8 cellular contexts compared by ENCODE assay signal in the genomic region with DNA sequence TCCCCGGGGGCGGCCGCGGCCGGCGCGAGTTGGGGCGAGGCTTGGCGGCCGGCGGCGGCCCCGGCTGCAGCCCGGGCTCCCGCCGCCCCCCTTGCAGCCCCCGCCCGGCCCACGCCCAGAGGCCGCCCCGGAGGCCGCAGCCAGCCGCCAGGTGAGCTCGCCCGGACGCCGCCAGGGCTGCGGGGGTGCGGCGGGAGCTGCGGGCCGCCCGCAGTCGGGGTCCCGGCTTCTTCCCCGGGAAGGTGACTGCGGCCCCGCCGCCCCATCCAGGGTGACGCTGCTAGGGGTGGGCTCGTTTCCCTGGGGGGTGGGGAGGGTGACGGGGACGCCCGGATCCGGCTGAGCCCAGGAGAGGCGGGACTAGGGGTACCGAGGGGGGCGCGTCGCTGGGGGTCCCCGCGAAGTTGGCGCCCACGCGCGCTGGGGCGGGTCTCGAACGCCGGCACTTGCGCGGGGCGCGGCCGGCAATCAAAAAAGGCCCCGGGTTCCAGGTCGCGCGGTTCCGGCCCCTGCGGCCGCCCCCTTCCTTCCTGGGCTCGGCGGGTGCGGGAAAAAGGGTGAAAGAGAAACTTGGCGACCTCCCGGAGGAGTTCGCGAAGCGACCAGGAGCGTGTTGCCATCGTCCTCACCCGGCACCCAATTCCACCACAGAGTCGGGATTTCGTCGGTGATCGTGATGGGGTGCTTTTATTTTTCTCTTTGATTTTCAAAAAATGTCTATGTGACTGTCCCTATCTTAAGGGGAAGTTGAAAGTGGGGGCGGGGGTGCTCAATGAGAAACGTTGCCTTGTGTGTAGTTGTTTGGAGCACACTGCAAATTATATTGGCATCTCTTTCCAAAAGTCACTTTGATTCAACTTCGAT. TPM values are rescaled to one million over a fixed set of nuclear protein-coding genes. Genes with fewer than 3 reads are reported as not detected.
DNase-seq lines count a peak whose midpoint lies in the region; ATAC-seq lines count a peak whose summit lies in the region.

No MANE protein-coding gene starts in this region.

- H3K36me3 Mint-ChIP-seq in activated CD4-positive, alpha-beta T cell treated with anti-CD3 and anti-CD28 coated beads, Interleukin-2, amount 10 ng/mL, durations not matched to agents 24 days and 14 days (ENCODE audit: low read depth), result peaks cover 31% of the 10 kb centered on the region

- peak overlapping the region; percentile 94 for H3K4me3 Mint-ChIP-seq in activated CD4-positive, alpha-beta T cell treated with anti-CD3 and anti-CD28 coated beads, Interleukin-2, amount 10 ng/mL, durations not matched to agents 24 days and 14 days

- H3K36me3 ChIP-seq in HUES6 (ENCODE audit: control insufficient read depth, insufficient read depth, low read length) (no peaks in the 10 kb centered on the region; the same call in 1 of the 2 replicates), duodenal mucosa (ENCODE audit: control insufficient read depth in 1 of 2, insufficient read depth in 2 of 2, low read length in 2 of 2) (no peaks in the 10 kb centered on the region)

- peak; percentile 36 for ATAC-seq in GM21381 (IDR thresholded peaks at IDR 0.05; ENCODE audit: unreplicated experiment)

- intact Hi-C loops in activated CD4-positive, alpha-beta T cell treated with anti-CD3 and anti-CD28 coated beads, Interleukin-2, amount 10 ng/mL, durations not matched to agents 24 days and 14 days (cut with micrococcal nuclease), result loop anchor here (1.0 to 5.0 kb wide), 6 partner anchors 15 to 159 kb away; partner anchors contain the start of gene PSMD6

- H3K4me1 ChIP-seq in HUES6 (ENCODE audit: control insufficient read depth, insufficient read depth, low read length), result peaks cover 27% of the 10 kb centered on the region
- peaks cover 29 to 32% of the 10 kb centered on the region in 2 donors for H3K4me1 ChIP-seq in duodenal mucosa (ENCODE audit: control insufficient read depth in 1 of 2, insufficient read depth in 2 of 2, low read length in 2 of 2)

- peak overlapping the region; percentile 85 for H3K4me3 ChIP-seq in HUES6 (ENCODE audit: low read depth, low read length)
- peak overlapping the region; percentile 81 to 86 for H3K4me3 ChIP-seq in duodenal mucosa (ENCODE audit: low read depth in 1 of 2, low read length in 2 of 2)

- no peaks in the 10 kb centered on the region for H3K27me3 Mint-ChIP-seq in activated CD4-positive, alpha-beta T cell treated with anti-CD3 and anti-CD28 coated beads, Interleukin-2, amount 10 ng/mL, durations not matched to agents 24 days and 14 days

- H3K27me3 ChIP-seq in HUES6 (ENCODE audit: control insufficient read depth, insufficient read depth, low read length) (no peaks in the 10 kb centered on the region), duodenal mucosa (ENCODE audit: control insufficient read depth in 1 of 2, insufficient read depth in 2 of 2, low read length in 2 of 2) (no peaks in the 10 kb centered on the region)

- H3K9ac ChIP-seq in HUES6 (ENCODE audit: low read length) (peak overlapping the region; percentile 75), duodenal mucosa (ENCODE audit: low read depth in 1 of 2, low read length in 2 of 2) (peak overlapping the region; percentile 67 to 82)

- H3K4me1 Mint-ChIP-seq in activated CD4-positive, alpha-beta T cell treated with anti-CD3 and anti-CD28 coated beads, Interleukin-2, amount 10 ng/mL, durations not matched to agents 24 days and 14 days, result peaks cover 46% of the 10 kb centered on the region

- H3K9me3 Mint-ChIP-seq in activated CD4-positive, alpha-beta T cell treated with anti-CD3 and anti-CD28 coated beads, Interleukin-2, amount 10 ng/mL, durations not matched to agents 24 days and 14 days, result no peaks in the 10 kb centered on the region

- H3K27ac ChIP-seq in HUES6 (ENCODE audit: low read depth, low read length) (peak overlapping the region; percentile 90; the same call in 1 of the 2 replicates), duodenal mucosa (ENCODE audit: low read depth, low read length) (peak overlapping the region; percentile 74)

- DNase-seq in D341Med (ENCODE audit: low spot score), result peak; percentile 87
- peak; percentile 85 for DNase-seq in activated CD4-positive, alpha-beta T cell treated with anti-CD3 and anti-CD28 coated beads, Interleukin-2, amount 10 ng/mL, durations not matched to agents 24 days and 14 days
- DNase-seq in lung microvascular endothelial cell (ENCODE audit: low read depth in 2 of 2), result peak; percentile 22 to 37
- DNase-seq in stimulated activated CD8-positive, alpha-beta memory T cell treated with anti-CD3 and anti-CD28 coated beads, Interleukin-12 subunit alpha, Interleukin-12 subunit beta, amount 100 ng/mL, for 24 hours (ENCODE audit: extremely low read depth), result peak; percentile 11
- DNase-seq in DMS79 treated with DMSO at 0.1 percent for 48 hours (lab: John Stamatoyannopoulos, UW), result no peak

- H3K27ac Mint-ChIP-seq in activated CD4-positive, alpha-beta T cell treated with anti-CD3 and anti-CD28 coated beads, Interleukin-2, amount 10 ng/mL, durations not matched to agents 24 days and 14 days, result peak overlapping the region; percentile 91

- H3K9me3 ChIP-seq in HUES6 (ENCODE audit: control insufficient read depth, insufficient read depth, low read depth, low read length) (no peaks in the 10 kb centered on the region), duodenal mucosa (ENCODE audit: control insufficient read depth in 1 of 2, low read length in 2 of 2) (no peaks in the 10 kb centered on the region)

RNA-seq across cellular contexts. Expression of gene ATXN7, which starts 0.6 kb away (rescaled TPM):
- 37.8 and 39.6 TPM in 2 replicates for total RNA-seq in activated CD4-positive, alpha-beta T cell treated with anti-CD3 and anti-CD28 coated beads, Interleukin-2, amount 10 ng/mL, durations not matched to agents 24 days and 14 days
- 5.2 and 6.3 TPM in 2 replicates for total RNA-seq in lung microvascular endothelial cell

RNA-seq across cellular contexts. Expression of gene THOC7, which starts 0.6 kb away (rescaled TPM):
- total RNA-seq in activated CD4-positive, alpha-beta T cell treated with anti-CD3 and anti-CD28 coated beads, Interleukin-2, amount 10 ng/mL, durations not matched to agents 24 days and 14 days, result 106 and 109 TPM in 2 replicates
- total RNA-seq in lung microvascular endothelial cell, result 30.0 and 30.3 TPM in 2 replicates

RNA-seq across cellular contexts. Expression of gene C3orf49, which starts 45.1 kb away (rescaled TPM):
- not detected in 2 replicates for total RNA-seq in activated CD4-positive, alpha-beta T cell treated with anti-CD3 and anti-CD28 coated beads, Interleukin-2, amount 10 ng/mL, durations not matched to agents 24 days and 14 days
- total RNA-seq in lung microvascular endothelial cell, result not detected in 2 replicates

RNA-seq across cellular contexts. Expression of gene SCAANT1, which starts 47.9 kb away (rescaled TPM):
- not detected in 2 replicates for total RNA-seq in activated CD4-positive, alpha-beta T cell treated with anti-CD3 and anti-CD28 coated beads, Interleukin-2, amount 10 ng/mL, durations not matched to agents 24 days and 14 days
- total RNA-seq in lung microvascular endothelial cell, result 1.7 TPM in 1 of 2 replicates, not detected in the other
